17 cellular contexts compared by ENCODE assay signal in genomic region chr5:73444499-73445432, GRCh38. TPM values are rescaled to one million over a fixed set of nuclear protein-coding genes. Genes with fewer than 3 reads are reported as not detected.
DNase-seq lines count a peak whose midpoint lies in the region; ATAC-seq, FAIRE-seq and TF ChIP-seq lines count a peak whose summit lies in the region.
"Had no signal": no experiment of that assay in that cellular context is flagged by ENCODE, and none has a peak within 500 bp of the region (broad histone marks: within the 10 kb centered on the region; RNA-seq: fewer than 3 reads in every experiment).

No MANE protein-coding gene starts in this region.

- no peaks in the 10 kb centered on the region for H3K79me1 ChIP-seq in H1 (ENCODE audit: low read depth, low read length)

- H4K20me1 ChIP-seq in SK-N-SH (ENCODE audit: insufficient read depth) = peaks cover 17% of the 10 kb centered on the region
- no peaks in the 10 kb centered on the region for H4K20me1 ChIP-seq in KMS-11 (ENCODE audit: insufficient read depth)
- peaks cover 5 to 7% of the 10 kb centered on the region in 2 experiments for H4K20me1 ChIP-seq in H1 (replicated peaks in 1 of 2; ENCODE audit: control insufficient read depth in 1 of 2, insufficient read depth in 2 of 2, low read length in 2 of 2)
- H4K20me1 ChIP-seq in neural progenitor cell (ENCODE audit: low read depth) = peaks cover 71% of the 10 kb centered on the region

- no peak overlapping the region for H4K91ac ChIP-seq in H1 (replicated peaks; ENCODE audit: insufficient read length, low read length)

- H3K79me2 ChIP-seq in SK-N-SH (ENCODE audit: insufficient read depth) (peaks cover 87% of the 10 kb centered on the region), KMS-11 (ENCODE audit: insufficient read depth, low read depth) (peaks cover 22% of the 10 kb centered on the region), H1 (ENCODE audit: control insufficient read depth in 1 of 2, insufficient read depth in 2 of 2, low read length in 2 of 2) (no peaks in the 10 kb centered on the region), neural progenitor cell (ENCODE audit: low read depth) (no peaks in the 10 kb centered on the region)

- no peak for TF ChIP-seq POLR2A in H1 (IDR thresholded peaks at IDR 0.05; ENCODE audit: control extremely low read depth in 1 of 2, low read depth in 2 of 2, low read length in 2 of 2)

- H4K8ac ChIP-seq in H1 (ENCODE audit: extremely low read depth, insufficient read depth, low read length) = peak overlapping the region; percentile 5; the same call in 1 of the 2 replicates

- 0 out of 2 replicates have a peak overlapping the region, but pooled peaks have one; percentile 35 for H2BK12ac ChIP-seq in H1 (ENCODE audit: low read depth, low read length)

- H3K4me2 ChIP-seq in SK-N-SH (peak overlapping the region; percentile 88), KMS-11 (peak overlapping the region; percentile 83), H1 (ENCODE audit: insufficient read depth in 1 of 2, low read depth in 2 of 2, low read length in 2 of 2) (peak overlapping the region; percentile 44 to 65), neural progenitor cell (peak overlapping the region; percentile 65)

- intact Hi-C loops in A673 (cut with micrococcal nuclease; ENCODE audit: unreplicated experiment) = no loop called here
- intact Hi-C loops in mucosa of descending colon (cut with DNase I, micrococcal nuclease) = loop anchor here in 1 of 2 donors (5.0 kb wide), 1 partner anchor 227 kb away; no protein-coding TSS in a partner anchor

- peaks cover 82% of the 10 kb centered on the region for H3K27me3 Mint-ChIP-seq in neural progenitor cell (ENCODE audit: insufficient read depth, low read depth)

- H3K9me3 Mint-ChIP-seq in neural progenitor cell = peaks cover 2% of the 10 kb centered on the region

- H2AK5ac ChIP-seq in H1 (ENCODE audit: low read depth, low read length) = no peak overlapping the region

- CTCF ChIA-PET in SK-N-SH (lab: Yijun Ruan, JAX) = interaction anchor here (0.6 to 5.2 kb wide), 7 partner anchors 9 to 1909 kb away, joined by 3 to 46 read pairs (median 7); no protein-coding TSS in a partner anchor
- CTCF ChIA-PET in H1 (lab: Charles Lee; ENCODE audit: partially characterized antibody) = interaction anchor here (0.8 to 3.3 kb wide), 8 partner anchors 8 to 339 kb away, joined by 3 to 16 read pairs (median 3); no protein-coding TSS in a partner anchor
- CTCF ChIA-PET in A673 (lab: Charles Lee) = no interaction called here

- H3K36me3 ChIP-seq in SK-N-SH (replicated peaks in 1 of 2; ENCODE audit: control insufficient read depth in 1 of 2, insufficient read depth in 2 of 2, low read length in 1 of 2) (peaks cover 21 to 34% of the 10 kb centered on the region in 2 experiments), KMS-11 (ENCODE audit: insufficient read depth) (no peaks in the 10 kb centered on the region), H1 (ENCODE audit: control insufficient read depth in 2 of 4, insufficient read depth in 4 of 4, low read length in 3 of 4) (no peaks in the 10 kb centered on the region), neural progenitor cell (no peaks in the 10 kb centered on the region), A673 (ENCODE audit: insufficient read depth, low read length, poor library complexity, severe bottlenecking) (no peaks in the 10 kb centered on the region), mucosa of descending colon (ENCODE audit: low read depth) (no peaks in the 10 kb centered on the region)
- H3K36me3 ChIP-seq: spleen, upper lobe of right lung had no signal

- H3K27ac ChIP-seq in SK-N-SH (ENCODE audit: low read depth in 2 of 2, low read length in 1 of 2) (peak overlapping the region; percentile 76 to 89), KMS-11 (no peak overlapping the region), H1 (ENCODE audit: low read depth, low read length) (no peak overlapping the region), neural progenitor cell (no peak overlapping the region), A673 (ENCODE audit: low read depth, low read length, poor library complexity, severe bottlenecking) (no peak overlapping the region)
- H3K27ac ChIP-seq: A549, body of pancreas, epithelial cell of prostate, spleen, upper lobe of right lung had no signal

- no peak overlapping the region for H3K4ac ChIP-seq in H1 (replicated peaks; ENCODE audit: insufficient read length, low read depth, low read length)

- FAIRE-seq in H1 (lab: Jason Lieb, UNC) = peak; percentile 72
- FAIRE-seq: GM18507 had no signal

- H3K9ac ChIP-seq in SK-N-SH (peak overlapping the region; percentile 94), KMS-11 (no peak overlapping the region), H1 (replicated peaks in 1 of 4; ENCODE audit: extremely low read depth in 1 of 4, low read depth in 3 of 4, low read length in 3 of 4) (no peak overlapping the region), neural progenitor cell (no peak overlapping the region)

- H3K27ac Mint-ChIP-seq in neural progenitor cell = no peak overlapping the region

- POLR2A ChIA-PET in SK-N-SH (lab: Yijun Ruan, JAX) (no interaction called here), H1 (lab: Charles Lee; ENCODE audit: partially characterized antibody) (interaction anchor here (2.4 kb wide), 1 partner anchor 24 kb away, joined by 9 read pairs; no protein-coding TSS in a partner anchor), A673 (lab: Charles Lee; ENCODE audit: low non-redundant PET) (no interaction called here)

- H3K18ac ChIP-seq in H1 (ENCODE audit: extremely low read depth, low read length) = no peak overlapping the region; the same call in 1 of the 2 replicates

- no peak overlapping the region for H3K14ac ChIP-seq in H1 (ENCODE audit: insufficient read length)

- peak; percentile 42 for TF ChIP-seq CTCF in SK-N-SH (IDR thresholded peaks at IDR 0.05)
- no peak for TF ChIP-seq CTCF in KMS-11 (conservative IDR thresholded peaks at IDR 0.05; ENCODE audit: low read depth, low read length)
- peak in 2 of 3 experiments; percentile 20 to 21; a peak in 2 of 4 replicates for TF ChIP-seq CTCF in H1 (IDR thresholded peaks at IDR 0.05; ENCODE audit: control extremely low read depth in 1 of 3, insufficient read depth in 1 of 3, low read depth in 1 of 3, low read length in 3 of 3)
- peak; percentile 40 for TF ChIP-seq CTCF in neural progenitor cell (IDR thresholded peaks at IDR 0.05)
- TF ChIP-seq CTCF in A673 (conservative IDR thresholded peaks at IDR 0.05; ENCODE audit: low read depth, low read length) = no peak
- TF ChIP-seq CTCF in mucosa of descending colon (IDR thresholded peaks at IDR 0.05) = no peak

- H2BK5ac ChIP-seq in H1 (ENCODE audit: low read depth, low read length) = no peak overlapping the region

- H3K56ac ChIP-seq in H1 (replicated peaks; ENCODE audit: insufficient read length, low read depth, low read length) = no peak overlapping the region

- peak; percentile 33 for DNase-seq in SK-N-SH
- DNase-seq in H1 (ENCODE audit: low read depth in 1 of 2, low spot score in 2 of 2) = no peak
- peak; percentile 40 for DNase-seq in neural progenitor cell (ENCODE audit: low spot score)
- DNase-seq in A673 (ENCODE audit: low spot score) = no peak
- no peak for DNase-seq in mucosa of descending colon
- DNase-seq in NCI-H2107 treated with DMSO at 0.1 percent for 48 hours (lab: John Stamatoyannopoulos, UW; ENCODE audit: unreplicated experiment) = no peak
- DNase-seq: activated T-cell treated with anti-CD3 and anti-CD28 coated beads, Interleukin-2, amount 50 U/mL, for 1 hour; body of pancreas; DND-41; NCI-H2227 treated with DMSO at 0.1 percent for 48 hours; spleen; upper lobe of right lung had no signal

- H3K36me3 Mint-ChIP-seq in neural progenitor cell = no peaks in the 10 kb centered on the region

- H2BK120ac ChIP-seq in H1 (replicated peaks; ENCODE audit: low read depth, low read length) = no peak overlapping the region

- peaks cover 20% of the 10 kb centered on the region for H3K4me1 Mint-ChIP-seq in neural progenitor cell

- H4K5ac ChIP-seq in H1 (ENCODE audit: insufficient read length, low read depth, low read length) = no peak overlapping the region

- H2BK15ac ChIP-seq in H1 (ENCODE audit: low read length) = no peak overlapping the region

- H3K4me1 ChIP-seq in SK-N-SH (ENCODE audit: control insufficient read depth in 1 of 2, insufficient read depth in 2 of 2, low read depth in 1 of 2, low read length in 1 of 2) (peaks cover 7 to 20% of the 10 kb centered on the region in 2 experiments), KMS-11 (ENCODE audit: low read depth, poor library complexity, severe bottlenecking) (peaks cover 22% of the 10 kb centered on the region), H1 (replicated peaks in 1 of 4; ENCODE audit: control insufficient read depth in 3 of 4, insufficient read depth in 4 of 4, low read length in 3 of 4) (peaks cover 6 to 14% (median 8%) of the 10 kb centered on the region in 4 experiments), neural progenitor cell (peaks cover 28% of the 10 kb centered on the region), A673 (ENCODE audit: insufficient read depth, low read length, poor library complexity, severe bottlenecking) (peaks cover 12% of the 10 kb centered on the region), mucosa of descending colon (ENCODE audit: low read depth) (no peaks in the 10 kb centered on the region)

- no peak for TF ChIP-seq RAD21 in SK-N-SH (IDR thresholded peaks at IDR 0.05; ENCODE audit: low read length)
- TF ChIP-seq RAD21 in H1 (IDR thresholded peaks at IDR 0.05 in 1 of 2, conservative IDR thresholded peaks at IDR 0.05 in 1 of 2; ENCODE audit: low read depth in 2 of 2, low read length in 2 of 2) = no peak

- peak overlapping the region; percentile 69 to 80 for H3K4me3 ChIP-seq in SK-N-SH (ENCODE audit: low read depth in 2 of 2, low read length in 1 of 2)
- no peak overlapping the region for H3K4me3 ChIP-seq in KMS-11 (IDR thresholded peaks at IDR 0.05; ENCODE audit: insufficient read depth, low read depth, low read length)
- peak overlapping the region in 3 of 4 experiments; percentile 4 to 43 (median 19); a peak in 4 of 8 replicates for H3K4me3 ChIP-seq in H1 (ENCODE audit: extremely low read depth in 1 of 4, insufficient read depth in 2 of 4, low read depth in 3 of 4, low read length in 4 of 4)
- peak overlapping the region; percentile 23 for H3K4me3 ChIP-seq in neural progenitor cell
- H3K4me3 ChIP-seq in A673 (ENCODE audit: low read depth, low read length, poor library complexity, severe bottlenecking) = no peak overlapping the region
- H3K4me3 ChIP-seq in mucosa of descending colon = no peak overlapping the region
- H3K4me3 ChIP-seq: A549, body of pancreas, spleen, upper lobe of right lung had no signal

- H3K27me3 ChIP-seq in SK-N-SH (ENCODE audit: insufficient read depth) = no peaks in the 10 kb centered on the region
- H3K27me3 ChIP-seq in KMS-11 (ENCODE audit: insufficient read depth, low read depth) = peaks cover 2% of the 10 kb centered on the region
- peaks cover 68 to 94% (median 80%) of the 10 kb centered on the region in 4 experiments for H3K27me3 ChIP-seq in H1 (replicated peaks in 1 of 4; ENCODE audit: control insufficient read depth in 3 of 4, extremely low read depth in 1 of 4, insufficient read depth in 3 of 4, low read length in 3 of 4)
- peaks cover 96% of the 10 kb centered on the region for H3K27me3 ChIP-seq in neural progenitor cell
- peaks cover 48% of the 10 kb centered on the region for H3K27me3 ChIP-seq in A673 (replicated peaks; ENCODE audit: insufficient read depth, low read depth, low read length, poor library complexity)

- H3K23ac ChIP-seq in H1 (ENCODE audit: insufficient read length) = no peak overlapping the region

- ATAC-seq in SK-N-SH treated with all-trans-retinoic acid at 6 μM for 48 hours (no peak), mucosa of descending colon (no peak)
- ATAC-seq: A549, body of pancreas, upper lobe of right lung had no signal

- H3K23me2 ChIP-seq in H1 (ENCODE audit: low read depth, low read length) = peaks cover 6% of the 10 kb centered on the region; the same call in 1 of the 2 replicates

- H3K9me3 ChIP-seq in SK-N-SH (no peaks in the 10 kb centered on the region), H1 (ENCODE audit: insufficient read depth in 2 of 2, low read depth in 1 of 2, low read length in 1 of 2) (peaks cover 0 to 1% of the 10 kb centered on the region in 2 experiments; a peak in 1 of 4 replicates), neural progenitor cell (ENCODE audit: low read depth) (no peaks in the 10 kb centered on the region), A673 (ENCODE audit: low read depth, low read length, poor library complexity, severe bottlenecking) (no peaks in the 10 kb centered on the region), mucosa of descending colon (no peaks in the 10 kb centered on the region)
- H3K9me3 ChIP-seq: A549, body of pancreas, upper lobe of right lung had no signal

- H3F3A ChIP-seq in SK-N-SH (replicated peaks; ENCODE audit: insufficient read depth) = peaks cover 55% of the 10 kb centered on the region
- peaks cover 60% of the 10 kb centered on the region for H3F3A ChIP-seq in neural progenitor cell (ENCODE audit: low read depth)

- 39% methylated on average over 40 of the region's 43 CpGs for WGBS in SK-N-SH (ENCODE audit: low lambda C conversion rate)
- 6% methylated on average over 43 of the region's 43 CpGs; no CpG with 5 or more reads in 1 of the 2 experiments for WGBS in H1 (ENCODE audit: extremely low coverage in 1 of 2, insufficient coverage in 1 of 2, insufficient read length in 1 of 2, insufficient replicate concordance in 2 of 2, low coverage in 1 of 2, low lambda C conversion rate in 2 of 2, missing lambda C conversion rate in 1 of 2), 2 experiments

- no TSS peak for BruUV-seq in A673 (replicated peaks; lab: Mats Ljungman, UMichigan)

- H3K4me3 Mint-ChIP-seq in neural progenitor cell = peak overlapping the region; percentile 25

- no peaks in the 10 kb centered on the region for H3K9me2 ChIP-seq in SK-N-SH

- H2BK20ac ChIP-seq in H1 (ENCODE audit: low read length) = no peak overlapping the region

- H2AFZ ChIP-seq in SK-N-SH (ENCODE audit: low read depth) = no peak overlapping the region
- no peak overlapping the region for H2AFZ ChIP-seq in KMS-11 (ENCODE audit: low read depth)
- no peak overlapping the region for H2AFZ ChIP-seq in H1 (ENCODE audit: low read length)
- no peak overlapping the region for H2AFZ ChIP-seq in neural progenitor cell (replicated peaks)

- TF ChIP-seq EP300 in SK-N-SH (IDR thresholded peaks at IDR 0.05; ENCODE audit: borderline replicate concordance in 1 of 2, low read depth in 1 of 2, low read length in 1 of 2) (no peak), H1 (IDR thresholded peaks at IDR 0.05; ENCODE audit: borderline replicate concordance in 1 of 2, low read depth in 2 of 2, low read length in 2 of 2) (no peak)

RNA-seq across cellular contexts. Expression of gene FOXD1, which starts 3.8 kb away (rescaled TPM):
- 39.6 and 73.9 TPM in 2 replicates for polyA plus RNA-seq in SK-N-SH (2012; rRNA removed)
- 71.2 and 72.6 TPM in 2 replicates for polyA plus RNA-seq in SK-N-SH (2012; cell fraction: cytosol; rRNA removed)
- 48.7 and 52.6 TPM in 2 replicates for polyA plus RNA-seq in SK-N-SH (2012; cell fraction: nucleus; rRNA removed)
- 0.73 and 1.1 TPM in 2 replicates for total RNA-seq in H1 (2021; fragmentation: NEBNext Ultra II Directional; extraction: Animal tissue kit (Norgen Biotek cat#: 25700))
- polyA plus RNA-seq in H1 (2011; rRNA removed) = 0.11 and 0.17 TPM in 2 replicates
- polyA plus RNA-seq in H1 (2011; cell fraction: cytosol; rRNA removed) = 0.16 TPM
- 0.23 TPM for polyA plus RNA-seq in H1 (2011; cell fraction: nucleus; rRNA removed)
- 0.23 to 0.39 TPM (median 0.29 TPM) in 4 replicates for polyA plus RNA-seq in H1 (2012, experiment 1 of 2)
- polyA plus RNA-seq in H1 (2012, experiment 2 of 2) = 0.47 TPM
- 0.34 TPM for polyA plus RNA-seq in H1 (2013, experiment 1 of 2)
- 0.40 TPM for polyA plus RNA-seq in H1 (2013, experiment 2 of 2)
- polyA minus RNA-seq in H1 (2011; rRNA and poly(A)+ RNA removed) = not detected in 2 replicates
- polyA minus RNA-seq in H1 (2011; cell fraction: cytosol; rRNA and poly(A)+ RNA removed) = not detected
- not detected for polyA minus RNA-seq in H1 (2011; cell fraction: nucleus; rRNA and poly(A)+ RNA removed)
- 0.12 TPM in 1 of 2 replicates, not detected in the other for total RNA-seq in neural progenitor cell (ENCODE audit: low replicate concordance)
- 4.4 and 4.5 TPM in 2 replicates for total RNA-seq in A673 (2021)
- under 1 TPM in 1 of 3 donors, not detected in 2; 0.16 TPM for total RNA-seq in mucosa of descending colon
- total RNA-seq: body of pancreas had no signal

RNA-seq across cellular contexts. Expression of gene BTF3, which starts 53.5 kb away (rescaled TPM):
- polyA plus RNA-seq in SK-N-SH (2012; rRNA removed) (458 and 492 TPM in 2 replicates), H1 (2011; rRNA removed) (228 and 396 TPM in 2 replicates)
- 622 and 790 TPM in 2 replicates for polyA plus RNA-seq in SK-N-SH (2012; cell fraction: cytosol; rRNA removed)
- 127 and 171 TPM in 2 replicates for polyA plus RNA-seq in SK-N-SH (2012; cell fraction: nucleus; rRNA removed)
- total RNA-seq in H1 (2021; fragmentation: NEBNext Ultra II Directional; extraction: Animal tissue kit (Norgen Biotek cat#: 25700)) = 754 and 760 TPM in 2 replicates
- polyA plus RNA-seq in H1 (2011; cell fraction: cytosol; rRNA removed) = 534 TPM
- 231 TPM for polyA plus RNA-seq in H1 (2011; cell fraction: nucleus; rRNA removed)
- 763 to 1,151 TPM (median 803 TPM) in 4 replicates for polyA plus RNA-seq in H1 (2012, experiment 1 of 2)
- polyA plus RNA-seq in H1 (2012, experiment 2 of 2) = 415 TPM
- polyA plus RNA-seq in H1 (2013, experiment 1 of 2) = 1,514 TPM
- 1,491 TPM for polyA plus RNA-seq in H1 (2013, experiment 2 of 2)
- polyA minus RNA-seq in H1 (2011; rRNA and poly(A)+ RNA removed) = 244 and 380 TPM in 2 replicates
- polyA minus RNA-seq in H1 (2011; cell fraction: cytosol; rRNA and poly(A)+ RNA removed) = 245 TPM
- 134 TPM for polyA minus RNA-seq in H1 (2011; cell fraction: nucleus; rRNA and poly(A)+ RNA removed)
- total RNA-seq in neural progenitor cell (ENCODE audit: low replicate concordance) (519 and 885 TPM in 2 replicates), A673 (2021) (724 and 729 TPM in 2 replicates), mucosa of descending colon (100 to 1,000 TPM; 460 to 520 (median 486) TPM)

Comparison
In these comparisons a context has a peak if more than half of its experiments do, and no peak if none do; other contexts are left out.
1. DNase-seq: peak in SK-N-SH (single experiment) and neural progenitor cell (single experiment); none in H1 (0 of 2), A673 (single experiment), mucosa of descending colon (0 of 3) and NCI-H2107 treated with DMSO at 0.1 percent for 48 hours (single experiment).
2. H3K27ac ChIP-seq: peak in SK-N-SH (2 of 2); none in KMS-11 (single experiment), H1 (single experiment), neural progenitor cell (single experiment) and A673 (single experiment).
3. H3K4me3 ChIP-seq: peak in SK-N-SH (2 of 2), H1 (3 of 4) and neural progenitor cell (single experiment); none in KMS-11 (single experiment), A673 (single experiment) and mucosa of descending colon (single experiment).
4. CTCF ChIP-seq: peak in SK-N-SH (single experiment), H1 (2 of 3) and neural progenitor cell (single experiment); none in KMS-11 (single experiment), A673 (single experiment) and mucosa of descending colon (single experiment).
5. Of the 17 proteins assayed by ChIP-seq in both H1 and SK-N-SH: peak only in H1: none; only in SK-N-SH: JUND and POLR2AphosphoS5; in both: CTCF; in neither: 14.
6. Peak in every context shown above with its lines, with median percentiles within 50 percentile points of each other: H3K4me2 ChIP-seq.